Comparison of ENCODE assay signal across 8 cellular contexts in genomic region chr2:47689118-47689517, GRCh38.
DNase-seq lines count a peak whose midpoint lies in the region; ATAC-seq and TF ChIP-seq lines count a peak whose summit lies in the region.
"Not testable (repeated sequence)": the region's sequence is repeated elsewhere in the genome, so short reads cannot be mapped to it uniquely, and the experiment has no call there.

No MANE protein-coding gene starts in this region.

- H3K9ac ChIP-seq in HUES6 (ENCODE audit: low read length) = peak overlapping the region; percentile 40
- H3K9ac ChIP-seq in neural progenitor cell = not testable (repeated sequence)

- not testable (repeated sequence) for H3K36me3 ChIP-seq in GM06990 (ENCODE audit: control insufficient read depth, insufficient read depth, low read length); HUES6 (ENCODE audit: control insufficient read depth, insufficient read depth, low read length); neural progenitor cell

- not testable (repeated sequence) for H3K9me3 ChIP-seq in HUES6 (ENCODE audit: control insufficient read depth, insufficient read depth, low read depth, low read length); neural progenitor cell (ENCODE audit: low read depth)

- TF ChIP-seq CTCF in GM06990 (IDR thresholded peaks at IDR 0.05; ENCODE audit: insufficient read depth, low read length, poor library complexity, severe bottlenecking); neural progenitor cell (IDR thresholded peaks at IDR 0.05): not testable (repeated sequence)

- H3K79me2 ChIP-seq in neural progenitor cell (ENCODE audit: low read depth) = not testable (repeated sequence)

- H3K4me1 ChIP-seq in HUES6 (ENCODE audit: control insufficient read depth, insufficient read depth, low read length) = peaks cover 18% of the 10 kb centered on the region
- H3K4me1 ChIP-seq in neural progenitor cell = not testable (repeated sequence)

- not testable (repeated sequence) for H3K4me3 Mint-ChIP-seq in activated T-helper 2 cell treated with anti-CD3 and anti-CD28 coated beads, Interferon-gamma antibody, Interleukin-2, Interleukin-4, amounts not matched to agents 10 μg/mL and 5 μg/mL and 100 μg/mL, durations not matched to agents 14 hours and 24 hours and 36 hours (ENCODE audit: low read depth); neural progenitor cell

- not testable (repeated sequence) for H3F3A ChIP-seq in neural progenitor cell (ENCODE audit: low read depth)

- H3K4me1 Mint-ChIP-seq in activated T-helper 2 cell treated with anti-CD3 and anti-CD28 coated beads, Interferon-gamma antibody, Interleukin-2, Interleukin-4, amounts not matched to agents 10 μg/mL and 5 μg/mL and 100 μg/mL, durations not matched to agents 14 hours and 24 hours and 36 hours (ENCODE audit: low read depth); neural progenitor cell: not testable (repeated sequence)

- peak; percentile 45 for DNase-seq in GM06990 (ENCODE audit: extremely low read depth, insufficient read length)
- not testable (repeated sequence) for DNase-seq in activated T-helper 2 cell treated with anti-CD3 and anti-CD28 coated beads, Interferon-gamma antibody, Interleukin-2, Interleukin-4, amounts not matched to agents 10 μg/mL and 5 μg/mL and 100 μg/mL, durations not matched to agents 14 hours and 24 hours and 36 hours (ENCODE audit: low spot score); neural progenitor cell (ENCODE audit: low spot score)

- intact Hi-C loops in activated T-helper 2 cell treated with anti-CD3 and anti-CD28 coated beads, Interferon-gamma antibody, Interleukin-2, Interleukin-4, amounts not matched to agents 10 μg/mL and 5 μg/mL and 100 μg/mL, durations not matched to agents 14 hours and 24 hours and 36 hours (cut with micrococcal nuclease) = not testable (repeated sequence)

- not testable (repeated sequence) for H3K4me2 ChIP-seq in neural progenitor cell

- H3K27me3 ChIP-seq in GM06990 (replicated peaks; ENCODE audit: control insufficient read depth, insufficient read depth, low read length); HUES6 (ENCODE audit: control insufficient read depth, insufficient read depth, low read length); neural progenitor cell: not testable (repeated sequence)

- H3K27ac ChIP-seq in HUES6 (ENCODE audit: low read depth, low read length) = peak overlapping the region; percentile 61; the same call in 1 of the 2 replicates
- H3K27ac ChIP-seq in neural progenitor cell = not testable (repeated sequence)

- ATAC-seq in GM18873 (IDR thresholded peaks at IDR 0.05; ENCODE audit: low FRiP score, unreplicated experiment) = peak; percentile 73
- ATAC-seq in GM21447 (IDR thresholded peaks at IDR 0.05; ENCODE audit: unreplicated experiment) = peak; percentile 87
- peak; percentile 87 for ATAC-seq in HG02678 (IDR thresholded peaks at IDR 0.05; ENCODE audit: unreplicated experiment)
- peak; percentile 59 for ATAC-seq in HG03103 (IDR thresholded peaks at IDR 0.05; ENCODE audit: low read depth, unreplicated experiment)

- H3K27ac Mint-ChIP-seq in activated T-helper 2 cell treated with anti-CD3 and anti-CD28 coated beads, Interferon-gamma antibody, Interleukin-2, Interleukin-4, amounts not matched to agents 10 μg/mL and 5 μg/mL and 100 μg/mL, durations not matched to agents 14 hours and 24 hours and 36 hours = peak overlapping the region; percentile 0
- H3K27ac Mint-ChIP-seq in neural progenitor cell = peak overlapping the region; percentile 1

- not testable (repeated sequence) for H3K36me3 Mint-ChIP-seq in activated T-helper 2 cell treated with anti-CD3 and anti-CD28 coated beads, Interferon-gamma antibody, Interleukin-2, Interleukin-4, amounts not matched to agents 10 μg/mL and 5 μg/mL and 100 μg/mL, durations not matched to agents 14 hours and 24 hours and 36 hours (ENCODE audit: low read depth); neural progenitor cell

- H4K20me1 ChIP-seq in neural progenitor cell (ENCODE audit: low read depth) = not testable (repeated sequence)

- H2AFZ ChIP-seq in neural progenitor cell (replicated peaks) = peak overlapping the region; percentile 3

- H3K4me3 ChIP-seq in GM06990 (replicated peaks; ENCODE audit: low read depth, low read length); HUES6 (ENCODE audit: low read depth, low read length); neural progenitor cell: not testable (repeated sequence)

- H3K9me3 Mint-ChIP-seq in activated T-helper 2 cell treated with anti-CD3 and anti-CD28 coated beads, Interferon-gamma antibody, Interleukin-2, Interleukin-4, amounts not matched to agents 10 μg/mL and 5 μg/mL and 100 μg/mL, durations not matched to agents 14 hours and 24 hours and 36 hours = peaks cover 12% of the 10 kb centered on the region
- H3K9me3 Mint-ChIP-seq in neural progenitor cell = not testable (repeated sequence)

- not testable (repeated sequence) for H3K27me3 Mint-ChIP-seq in activated T-helper 2 cell treated with anti-CD3 and anti-CD28 coated beads, Interferon-gamma antibody, Interleukin-2, Interleukin-4, amounts not matched to agents 10 μg/mL and 5 μg/mL and 100 μg/mL, durations not matched to agents 14 hours and 24 hours and 36 hours (ENCODE audit: low read depth); neural progenitor cell (ENCODE audit: insufficient read depth, low read depth)
